In the genomic region with DNA sequence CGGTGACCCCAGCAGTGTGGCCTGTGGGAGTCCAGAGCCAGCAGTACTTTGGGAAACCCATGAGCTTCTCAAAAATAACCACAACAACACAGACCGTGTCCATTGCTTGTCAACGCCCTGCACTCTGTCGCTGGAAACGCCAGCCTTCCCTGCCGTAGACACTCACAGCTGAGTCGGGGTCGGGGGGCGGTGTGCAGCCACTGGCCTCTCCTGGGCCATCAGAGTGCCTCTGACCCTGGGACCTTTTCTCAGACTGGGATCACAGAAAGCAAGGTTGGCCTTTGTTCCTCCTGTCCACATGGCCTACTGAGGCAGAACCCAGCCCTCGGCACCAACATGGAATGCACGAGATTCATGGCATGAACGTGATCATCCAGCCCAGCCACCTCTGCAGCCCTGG, we compare ENCODE assay signal across 25 cellular contexts.
DNase-seq lines count a peak whose midpoint lies in the region; ATAC-seq and TF ChIP-seq lines count a peak whose summit lies in the region.
"Had no signal": no experiment of that assay in that cellular context is flagged by ENCODE, and none has a peak within 500 bp of the region (broad histone marks: within the 10 kb centered on the region; RNA-seq: fewer than 3 reads in every experiment).

No MANE protein-coding gene starts in this region.

- WGBS in gastroesophageal sphincter (ENCODE audit: low coverage in 1 of 2), 2 donors, result 88% methylated on average over 3 of the region's 12 CpGs; no CpG with 5 or more reads in 1 of the 2 donors
- no CpG with 5 or more reads among the region's 12 CpGs for WGBS in trophoblast cell (ENCODE audit: extremely low coverage, insufficient coverage, insufficient read length)

- no peak overlapping the region for H4K8ac ChIP-seq in trophoblast cell (ENCODE audit: low read depth, low read length)

- H3K9me2 ChIP-seq in PC-9 (ENCODE audit: insufficient read depth), result no peaks in the 10 kb centered on the region

- H3K79me1 ChIP-seq in trophoblast cell (ENCODE audit: low read length), result no peaks in the 10 kb centered on the region

- H3K36me3 ChIP-seq in gastroesophageal sphincter, result no peaks in the 10 kb centered on the region
- H3K36me3 ChIP-seq in lower lobe of right lung, result no peaks in the 10 kb centered on the region
- H3K36me3 ChIP-seq in trophoblast cell (ENCODE audit: control insufficient read depth in 1 of 2, insufficient read depth in 2 of 2, low read length in 2 of 2), result no peaks in the 10 kb centered on the region
- no peaks in the 10 kb centered on the region for H3K36me3 ChIP-seq in PC-9 (ENCODE audit: low read depth)
- H3K36me3 ChIP-seq: BE2C, BLaER1 had no signal

- H2BK12ac ChIP-seq in trophoblast cell (ENCODE audit: low read length), result no peak overlapping the region

- H3K9ac ChIP-seq in trophoblast cell (ENCODE audit: low read length), result no peak overlapping the region
- H3K9ac ChIP-seq: BLaER1 had no signal

- H3K4me1 Mint-ChIP-seq in T-helper 2 cell treated with Interferon-gamma antibody and Interleukin-4, amounts not matched to agents 5 μg/mL and 100 μg/mL, for 36 hours (ENCODE audit: low read depth), result no peaks in the 10 kb centered on the region
- H3K4me1 Mint-ChIP-seq: CD14-positive monocyte; CD4-positive, alpha-beta memory T cell; CD4-positive, CD25-positive, alpha-beta regulatory T cell; CD8-positive, alpha-beta memory T cell had no signal

- no peak overlapping the region for H3K4me3 ChIP-seq in gastroesophageal sphincter
- no peak overlapping the region for H3K4me3 ChIP-seq in lower lobe of right lung
- peak overlapping the region; percentile 30 for H3K4me3 ChIP-seq in trophoblast cell (ENCODE audit: low read depth, low read length)
- no peak overlapping the region for H3K4me3 ChIP-seq in PC-9
- H3K4me3 ChIP-seq: BLaER1, GM12878 had no signal

- H3K27me3 Mint-ChIP-seq in T-helper 2 cell treated with Interferon-gamma antibody and Interleukin-4, amounts not matched to agents 5 μg/mL and 100 μg/mL, for 36 hours (ENCODE audit: low read depth), result no peaks in the 10 kb centered on the region
- H3K27me3 Mint-ChIP-seq: CD4-positive, CD25-positive, alpha-beta regulatory T cell; CD8-positive, alpha-beta memory T cell had no signal

- H3F3A ChIP-seq in PC-9 (ENCODE audit: insufficient read depth, low read depth), result no peaks in the 10 kb centered on the region

- H3K9me3 ChIP-seq in gastroesophageal sphincter (peaks cover 0 to 24% (median 0%) of the 10 kb centered on the region in 3 donors), lower lobe of right lung (no peaks in the 10 kb centered on the region), trophoblast cell (ENCODE audit: insufficient read depth, low read depth, low read length) (peaks cover 52% of the 10 kb centered on the region), PC-9 (ENCODE audit: insufficient read depth, low read depth) (no peaks in the 10 kb centered on the region)
- H3K9me3 ChIP-seq: BE2C, BLaER1 had no signal

- H2BK120ac ChIP-seq in trophoblast cell (ENCODE audit: insufficient read depth, low read length, poor library complexity), result no peak overlapping the region

- POLR2A ChIA-PET in PC-9 (lab: Charles Lee; ENCODE audit: unreplicated experiment), result no interaction called here

- ATAC-seq in gastroesophageal sphincter (peak; percentile 11), lower lobe of right lung (no peak)
- ATAC-seq: GM12878 had no signal

- no peak overlapping the region for H3K27ac Mint-ChIP-seq in T-helper 2 cell treated with Interferon-gamma antibody and Interleukin-4, amounts not matched to agents 5 μg/mL and 100 μg/mL, for 36 hours
- H3K27ac Mint-ChIP-seq: CD14-positive monocyte; CD4-positive, alpha-beta memory T cell; CD4-positive, CD25-positive, alpha-beta regulatory T cell; CD8-positive, alpha-beta memory T cell had no signal

- H3K18ac ChIP-seq in trophoblast cell (ENCODE audit: low read length), result no peak overlapping the region

- no peak overlapping the region for H3K4ac ChIP-seq in trophoblast cell (ENCODE audit: low read depth, low read length)

- H3K9me3 Mint-ChIP-seq in T-helper 2 cell treated with Interferon-gamma antibody and Interleukin-4, amounts not matched to agents 5 μg/mL and 100 μg/mL, for 36 hours, result peaks cover 26% of the 10 kb centered on the region

- H3K79me2 ChIP-seq in trophoblast cell (ENCODE audit: control insufficient read depth, insufficient read depth, low read length, poor library complexity), result no peaks in the 10 kb centered on the region
- no peaks in the 10 kb centered on the region for H3K79me2 ChIP-seq in PC-9 (ENCODE audit: low read depth)

- H3K4me1 ChIP-seq in gastroesophageal sphincter (no peaks in the 10 kb centered on the region), lower lobe of right lung (no peaks in the 10 kb centered on the region), trophoblast cell (ENCODE audit: control insufficient read depth in 1 of 2, insufficient read depth in 2 of 2, low read length in 2 of 2) (no peaks in the 10 kb centered on the region), PC-9 (replicated peaks; ENCODE audit: insufficient read depth) (no peaks in the 10 kb centered on the region)
- H3K4me1 ChIP-seq: BE2C, BLaER1 had no signal

- H3K14ac ChIP-seq in trophoblast cell (ENCODE audit: low read length), result no peak overlapping the region

- no peak overlapping the region for H4K12ac ChIP-seq in trophoblast cell (ENCODE audit: low read depth, low read length)

- H3K27ac ChIP-seq in gastroesophageal sphincter (no peak overlapping the region), lower lobe of right lung (no peak overlapping the region), trophoblast cell (ENCODE audit: low read depth, low read length) (no peak overlapping the region), PC-9 (no peak overlapping the region)
- H3K27ac ChIP-seq: BLaER1 had no signal

- no peaks in the 10 kb centered on the region for H3K36me3 Mint-ChIP-seq in T-helper 2 cell treated with Interferon-gamma antibody and Interleukin-4, amounts not matched to agents 5 μg/mL and 100 μg/mL, for 36 hours (ENCODE audit: low read depth)
- H3K36me3 Mint-ChIP-seq: CD14-positive monocyte; CD4-positive, alpha-beta memory T cell; CD4-positive, CD25-positive, alpha-beta regulatory T cell; CD8-positive, alpha-beta memory T cell had no signal

- TF ChIP-seq EP300 in gastroesophageal sphincter (IDR thresholded peaks at IDR 0.05), result no peak

- no peak overlapping the region for H2BK5ac ChIP-seq in trophoblast cell (ENCODE audit: low read depth, low read length, poor library complexity)

- intact Hi-C loops in lower lobe of right lung (cut with DNase I), result no loop called here
- intact Hi-C loops in PC-9 (cut with micrococcal nuclease; ENCODE audit: unreplicated experiment), result no loop called here

- CTCF ChIA-PET in PC-9 (lab: Charles Lee), result no interaction called here

- H3K4me3 Mint-ChIP-seq in T-helper 2 cell treated with Interferon-gamma antibody and Interleukin-4, amounts not matched to agents 5 μg/mL and 100 μg/mL, for 36 hours, result no peak overlapping the region
- H3K4me3 Mint-ChIP-seq: CD14-positive monocyte; CD4-positive, alpha-beta memory T cell; CD4-positive, CD25-positive, alpha-beta regulatory T cell; CD8-positive, alpha-beta memory T cell had no signal

- TF ChIP-seq POLR2A in gastroesophageal sphincter (IDR thresholded peaks at IDR 0.05), result no peak

- H2AFZ ChIP-seq in trophoblast cell (ENCODE audit: insufficient read depth, low read length, poor library complexity) (no peak overlapping the region), PC-9 (no peak overlapping the region)

- no peak for TF ChIP-seq CTCF in gastroesophageal sphincter (IDR thresholded peaks at IDR 0.05)
- TF ChIP-seq CTCF in lower lobe of right lung (IDR thresholded peaks at IDR 0.05), result no peak
- no peak for TF ChIP-seq CTCF in PC-9 (conservative IDR thresholded peaks at IDR 0.05)

- no peak overlapping the region for H2AK5ac ChIP-seq in trophoblast cell (ENCODE audit: low read length)

- no peaks in the 10 kb centered on the region for H4K20me1 ChIP-seq in PC-9 (ENCODE audit: insufficient read depth)
- H4K20me1 ChIP-seq: BLaER1 had no signal

- H3K4me2 ChIP-seq in trophoblast cell (ENCODE audit: low read length), result no peak overlapping the region
- H3K4me2 ChIP-seq in PC-9, result no peak overlapping the region
- H3K4me2 ChIP-seq: BLaER1 had no signal

- H3K23ac ChIP-seq in trophoblast cell (ENCODE audit: low read length), result no peak overlapping the region

- H3K27me3 ChIP-seq in gastroesophageal sphincter (peaks cover 7% of the 10 kb centered on the region), lower lobe of right lung (ENCODE audit: low read depth) (no peaks in the 10 kb centered on the region), trophoblast cell (ENCODE audit: insufficient read depth, low read length) (no peaks in the 10 kb centered on the region), PC-9 (ENCODE audit: insufficient read depth, low read depth) (peaks cover 24% of the 10 kb centered on the region)
- H3K27me3 ChIP-seq: BE2C, BLaER1 had no signal

- BruUV-seq in PC-9 (replicated peaks; lab: Mats Ljungman, UMichigan), result no TSS peak

- H4K91ac ChIP-seq in trophoblast cell (ENCODE audit: low read depth, low read length), result no peak overlapping the region

- DNase-seq in lower lobe of right lung, result peak; percentile 28
- no peak for DNase-seq in trophoblast cell
- DNase-seq in PC-9, result no peak
- DNase-seq in T-helper 2 cell treated with Interferon-gamma antibody and Interleukin-4, amounts not matched to agents 5 μg/mL and 100 μg/mL, for 36 hours (ENCODE audit: low spot score), result no peak
- no peak for DNase-seq in H4 (ENCODE audit: low spot score)
- no peak for DNase-seq in SHP77 treated with DMSO at 0.1 percent for 48 hours (lab: John Stamatoyannopoulos, UW)
- DNase-seq: 8988T; ACHN; BE2C; C1 segment of cervical spinal cord; CD4-positive, alpha-beta memory T cell; CD4-positive, CD25-positive, alpha-beta regulatory T cell; CD8-positive, alpha-beta memory T cell; COR-L47; DMS 273 treated with DMSO at 0.1 percent for 48 hours; DMS153; DMS53; DMS79; DND-41; EL; GDM1 had no signal
